Comparison of ENCODE assay signal across 1 cellular context in the genomic region with DNA sequence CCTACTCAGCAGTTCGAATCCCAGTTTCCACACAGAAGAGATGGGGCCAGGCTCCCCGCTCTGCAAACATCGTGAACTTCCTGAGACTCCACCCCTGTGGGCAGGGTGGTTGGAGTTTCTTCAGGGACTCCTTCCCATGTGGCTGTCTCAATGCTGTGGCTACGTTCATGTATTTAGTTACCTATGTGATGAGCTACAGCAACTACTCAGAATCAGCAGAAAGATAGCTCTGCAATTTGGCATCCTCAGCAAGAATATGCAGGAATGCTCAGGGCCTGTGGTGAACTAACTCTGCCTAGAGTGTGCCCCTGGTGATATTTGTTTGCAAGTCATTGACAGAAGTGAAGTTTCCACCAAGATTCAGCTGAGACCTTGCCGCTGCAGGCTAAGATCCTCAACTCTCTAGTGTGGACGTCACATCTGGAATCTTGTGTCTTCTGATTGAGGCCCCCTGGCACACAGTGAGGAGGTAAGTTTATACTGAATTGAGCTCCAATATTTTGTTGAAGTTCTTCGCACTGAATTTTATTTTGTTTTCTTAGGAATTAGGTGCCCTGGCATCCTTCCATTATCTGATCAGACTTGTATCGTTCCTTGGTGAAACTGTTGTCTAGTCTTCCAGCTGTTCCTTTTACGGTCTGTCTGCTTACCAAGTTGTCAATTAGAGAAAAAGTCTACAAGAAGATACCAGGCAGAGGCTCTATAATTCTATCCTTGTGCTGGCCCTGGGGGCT.
TF ChIP-seq lines count a peak whose summit lies in the region.

No MANE protein-coding gene starts in this region.

TF ChIP-seq in HCT116, 20 proteins besides CTCF, POLR2A, EP300 and RAD21 (continued from another document):
- TF ChIP-seq ZBTB33 (IDR thresholded peaks at IDR 0.05; ENCODE audit: extremely low read depth, insufficient replicate concordance, low read length) (no peak), CEBPB (IDR thresholded peaks at IDR 0.05; ENCODE audit: low read depth) (no peak), EZH2phosphoT487 (IDR thresholded peaks at IDR 0.05; ENCODE audit: borderline replicate concordance) (no peak), ZNF274 (IDR thresholded peaks at IDR 0.05; ENCODE audit: low read depth, low read length) (no peak), CBX3 (IDR thresholded peaks at IDR 0.05; ENCODE audit: low read depth) (no peak), ELF1 (IDR thresholded peaks at IDR 0.05; ENCODE audit: borderline replicate concordance, low read depth) (no peak), SIN3A (IDR thresholded peaks at IDR 0.05; ENCODE audit: low read depth) (no peak), POLR2AphosphoS5 (IDR thresholded peaks at IDR 0.05; ENCODE audit: low read depth, low read length) (no peak)
- TF ChIP-seq, protein P1, sequence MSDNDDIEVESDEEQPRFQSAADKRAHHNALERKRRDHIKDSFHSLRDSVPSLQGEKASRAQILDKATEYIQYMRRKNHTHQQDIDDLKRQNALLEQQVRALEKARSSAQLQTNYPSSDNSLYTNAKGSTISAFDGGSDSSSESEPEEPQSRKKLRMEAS (IDR thresholded peaks at IDR 0.05): no peak
